In genomic region chr12:113467154-113467513, GRCh38 we compare ENCODE assay signal across 9 cellular contexts. TPM values are rescaled to one million over a fixed set of nuclear protein-coding genes. Genes with fewer than 3 reads are reported as not detected.
DNase-seq lines count a peak whose midpoint lies in the region; ATAC-seq and TF ChIP-seq lines count a peak whose summit lies in the region.
"Had no signal": no experiment of that assay in that cellular context is flagged by ENCODE, and none has a peak within 500 bp of the region (broad histone marks: within the 10 kb centered on the region; RNA-seq: fewer than 3 reads in every experiment).

No MANE protein-coding gene starts in this region.

- no peak for TF ChIP-seq POLR2A in gastroesophageal sphincter (IDR thresholded peaks at IDR 0.05)

- intact Hi-C loops in left lung (cut with DNase I): no loop called here

- TF ChIP-seq CTCF in astrocyte of the spinal cord (IDR thresholded peaks at IDR 0.05; ENCODE audit: low read depth, low read length) (no peak), left lung (IDR thresholded peaks at IDR 0.05) (no peak), thoracic aorta (IDR thresholded peaks at IDR 0.05) (no peak), gastroesophageal sphincter (IDR thresholded peaks at IDR 0.05) (no peak)

- H3K4me3 Mint-ChIP-seq in activated naive CD4-positive, alpha-beta T cell treated with anti-CD3 and anti-CD28 coated beads, Interleukin-2, amount 50 U/mL, for 24 hours: peak overlapping the region; percentile 0

- peaks cover 48% of the 10 kb centered on the region for H3K27me3 Mint-ChIP-seq in activated naive CD4-positive, alpha-beta T cell treated with anti-CD3 and anti-CD28 coated beads, Interleukin-2, amount 50 U/mL, for 24 hours

- H3K36me3 ChIP-seq in left lung (no peaks in the 10 kb centered on the region), thoracic aorta (no peaks in the 10 kb centered on the region), gastroesophageal sphincter (no peaks in the 10 kb centered on the region)

- H3K27ac ChIP-seq in left lung (no peak overlapping the region), thoracic aorta (no peak overlapping the region), gastroesophageal sphincter (no peak overlapping the region)

- ATAC-seq in activated naive CD4-positive, alpha-beta T cell treated with anti-CD3 and anti-CD28 coated beads, Interleukin-2, amount 50 U/mL, for 72 hours: no peak
- ATAC-seq in left lung: no peak
- ATAC-seq in thoracic aorta (ENCODE audit: insufficient number of reproducible peaks, low FRiP score, low read depth): no peak
- ATAC-seq in gastroesophageal sphincter: no peak
- no peak for ATAC-seq in HG02623 (IDR thresholded peaks at IDR 0.05; ENCODE audit: unreplicated experiment)

- H3K9me3 Mint-ChIP-seq in activated naive CD4-positive, alpha-beta T cell treated with anti-CD3 and anti-CD28 coated beads, Interleukin-2, amount 50 U/mL, for 24 hours: no peaks in the 10 kb centered on the region
- no peaks in the 10 kb centered on the region for H3K9me3 Mint-ChIP-seq in activated naive CD4-positive, alpha-beta T cell treated with anti-CD3 and anti-CD28 coated beads, Interleukin-2, amount 50 U/mL, for 72 hours

- DNase-seq in activated naive CD4-positive, alpha-beta T cell treated with anti-CD3 and anti-CD28 coated beads, Interleukin-2, amount 50 U/mL, for 72 hours (ENCODE audit: low spot score in 2 of 2): no peak
- no peak for DNase-seq in astrocyte of the spinal cord (ENCODE audit: low read depth, low spot score)
- peak in 1 of 2 donors; percentile 61 for DNase-seq in left lung
- DNase-seq in thoracic aorta (ENCODE audit: low spot score): no peak
- no peak for DNase-seq in NOMO-1 (lab: John Stamatoyannopoulos, UW; ENCODE audit: unreplicated experiment in 2 of 2)

- 11% methylated on average over 8 of the region's 30 CpGs; no CpG with 5 or more reads in 1 of the 2 donors for WGBS in gastroesophageal sphincter (ENCODE audit: low coverage in 1 of 2), 2 donors

- peak overlapping the region; percentile 18 for H3K4me3 ChIP-seq in astrocyte of the spinal cord (ENCODE audit: low read depth, low read length)
- peak overlapping the region; percentile 17 to 19 for H3K4me3 ChIP-seq in left lung
- peak overlapping the region; percentile 69 for H3K4me3 ChIP-seq in thoracic aorta
- H3K4me3 ChIP-seq in gastroesophageal sphincter: peak overlapping the region in 1 of 2 donors; percentile 42

- H3K4me1 ChIP-seq in left lung (peaks cover 11 to 43% of the 10 kb centered on the region in 2 donors), thoracic aorta (ENCODE audit: control insufficient read depth in 1 of 2, low read depth in 2 of 2) (peaks cover 25 to 56% of the 10 kb centered on the region in 2 donors), gastroesophageal sphincter (peaks cover 0 to 71% (median 35%) of the 10 kb centered on the region in 3 donors)

- in situ Hi-C loops in astrocyte of the spinal cord (cut with HindIII; ENCODE audit: low sequenced_read_pairs): no loop called here

- H3K36me3 Mint-ChIP-seq in activated naive CD4-positive, alpha-beta T cell treated with anti-CD3 and anti-CD28 coated beads, Interleukin-2, amount 50 U/mL, for 24 hours: no peaks in the 10 kb centered on the region
- peaks cover 6 to 7% of the 10 kb centered on the region in 2 donors for H3K36me3 Mint-ChIP-seq in activated naive CD4-positive, alpha-beta T cell treated with anti-CD3 and anti-CD28 coated beads, Interleukin-2, amount 50 U/mL, for 72 hours

- peaks cover 36% of the 10 kb centered on the region for H3K4me1 Mint-ChIP-seq in activated naive CD4-positive, alpha-beta T cell treated with anti-CD3 and anti-CD28 coated beads, Interleukin-2, amount 50 U/mL, for 24 hours

- H3K27ac Mint-ChIP-seq in activated naive CD4-positive, alpha-beta T cell treated with anti-CD3 and anti-CD28 coated beads, Interleukin-2, amount 50 U/mL, for 24 hours: no peak overlapping the region
- no peak overlapping the region for H3K27ac Mint-ChIP-seq in activated naive CD4-positive, alpha-beta T cell treated with anti-CD3 and anti-CD28 coated beads, Interleukin-2, amount 50 U/mL, for 72 hours

- TF ChIP-seq EP300 in gastroesophageal sphincter (IDR thresholded peaks at IDR 0.05): no peak

- H3K27me3 ChIP-seq in left lung (peaks cover 100% of the 10 kb centered on the region in 2 donors), thoracic aorta (replicated peaks; ENCODE audit: insufficient read depth) (peaks cover 31% of the 10 kb centered on the region), gastroesophageal sphincter (peaks cover 100% of the 10 kb centered on the region)

- H3K9me3 ChIP-seq in left lung (no peaks in the 10 kb centered on the region), thoracic aorta (no peaks in the 10 kb centered on the region), gastroesophageal sphincter (no peaks in the 10 kb centered on the region)

RNA-seq across cellular contexts. Expression of gene LHX5, which starts 4.5 kb away (rescaled TPM):
- total RNA-seq in activated naive CD4-positive, alpha-beta T cell treated with anti-CD3 and anti-CD28 coated beads, Interleukin-2, amount 50 U/mL, for 72 hours: not detected
- not detected for total RNA-seq in left lung
- total RNA-seq in thoracic aorta: not detected
- not detected for total RNA-seq in gastroesophageal sphincter
- total RNA-seq: subcutaneous adipose tissue had no signal

RNA-seq across cellular contexts. Expression of gene SDSL, which starts 45.0 kb away (rescaled TPM):
- 1 to 10 TPM in 1 of 2 donors, not detected in 1; 2.9 TPM for total RNA-seq in activated naive CD4-positive, alpha-beta T cell treated with anti-CD3 and anti-CD28 coated beads, Interleukin-2, amount 50 U/mL, for 72 hours
- 10 to 100 TPM; 12.9 to 13.8 TPM for total RNA-seq in left lung
- total RNA-seq in thoracic aorta: 1 to 10 TPM; 3.5 to 9.0 TPM
- total RNA-seq in gastroesophageal sphincter: 1 to 10 TPM; 1.1 to 7.5 (median 2.6) TPM
